25 cellular contexts compared by ENCODE assay signal in genomic region chr17:12114686-12115418, GRCh38.
"Had no signal": no experiment of that assay in that cellular context is flagged by ENCODE, and none has a peak within 500 bp of the region (broad histone marks: within the 10 kb centered on the region; RNA-seq: fewer than 3 reads in every experiment).

No MANE protein-coding gene starts in this region.

- H3K27ac ChIP-seq: gastrocnemius medialis, neutrophil, ovary, prostate gland, spleen, thoracic aorta, vagina had no signal

- H3K27ac Mint-ChIP-seq: activated B cell treated with CpG ODN at 0.5 μM for 24 hours; activated CD4-positive, alpha-beta T cell treated with anti-CD3 and anti-CD28 coated beads for 36 hours; activated naive CD4-positive, alpha-beta T cell treated with anti-CD3 and anti-CD28 coated beads, Interleukin-2, amount 10 ng/mL, durations not matched to agents 7 days and 5 days; activated T-cell treated with anti-CD3 and anti-CD28 coated beads, Interleukin-2, amount 50 U/mL, for 24 hours; activated T-helper 2 cell treated with anti-CD3 and anti-CD28 coated beads, Interferon-gamma antibody, Interleukin-2, Interleukin-4, amounts not matched to agents 10 μg/mL and 5 μg/mL and 100 μg/mL, durations not matched to agents 14 hours and 24 hours and 36 hours; natural killer cell treated with Interleukin-12 subunit alpha and Interleukin-12 subunit beta and Interleukin-15 and Interleukin-18, amount 100 ng/mL, for 72 hours; type B pancreatic cell had no signal

- H3K9me3 Mint-ChIP-seq: activated B cell treated with CpG ODN at 0.5 μM for 24 hours; activated naive CD4-positive, alpha-beta T cell treated with anti-CD3 and anti-CD28 coated beads, Interleukin-2, amount 10 ng/mL, durations not matched to agents 7 days and 5 days; activated T-cell treated with anti-CD3 and anti-CD28 coated beads, Interleukin-2, amount 50 U/mL, for 24 hours; activated T-helper 2 cell treated with anti-CD3 and anti-CD28 coated beads, Interferon-gamma antibody, Interleukin-2, Interleukin-4, amounts not matched to agents 10 μg/mL and 5 μg/mL and 100 μg/mL, durations not matched to agents 14 hours and 24 hours and 36 hours; natural killer cell treated with Interleukin-12 subunit alpha and Interleukin-12 subunit beta and Interleukin-15 and Interleukin-18, amount 100 ng/mL, for 72 hours; type B pancreatic cell had no signal

- DNase-seq: activated B cell treated with CpG ODN at 0.5 μM for 24 hours; activated CD4-positive, alpha-beta T cell treated with anti-CD3 and anti-CD28 coated beads for 36 hours; activated CD4-positive, alpha-beta T cell treated with anti-CD3 and anti-CD28 coated beads, Interleukin-2, amount 50 U/mL, for 4 hours; activated CD8-positive, alpha-beta memory T cell treated with anti-CD3 and anti-CD28 coated beads for 24 hours; activated CD8-positive, alpha-beta memory T cell treated with anti-CD3 and anti-CD28 coated beads, Interleukin-2, amount 50 U/mL, for 4 hours; activated naive CD4-positive, alpha-beta T cell treated with anti-CD3 and anti-CD28 coated beads, Interleukin-2, amount 10 ng/mL, durations not matched to agents 7 days and 5 days; activated T-cell treated with anti-CD3 and anti-CD28 coated beads, Interleukin-2, amount 50 U/mL, for 24 hours; caudate nucleus; dermis blood vessel endothelial cell; effector CD8-positive, alpha-beta T cell; gastrocnemius medialis; hippocampal formation; left ventricle myocardium superior; mammary epithelial cell; ovary; spleen; stimulated activated CD4-positive, alpha-beta T cell treated with anti-CD3 and anti-CD28 coated beads, Interleukin-4, amount 100 ng/mL, for 24 hours; stimulated activated naive CD4-positive, alpha-beta T cell treated with Interleukin-2 at 50 U/mL for 16 hours had no signal

- H3K27me3 Mint-ChIP-seq: activated B cell treated with CpG ODN at 0.5 μM for 24 hours; activated CD4-positive, alpha-beta T cell treated with anti-CD3 and anti-CD28 coated beads for 36 hours; activated naive CD4-positive, alpha-beta T cell treated with anti-CD3 and anti-CD28 coated beads, Interleukin-2, amount 10 ng/mL, durations not matched to agents 7 days and 5 days; activated T-cell treated with anti-CD3 and anti-CD28 coated beads, Interleukin-2, amount 50 U/mL, for 24 hours; natural killer cell treated with Interleukin-12 subunit alpha and Interleukin-12 subunit beta and Interleukin-15 and Interleukin-18, amount 100 ng/mL, for 72 hours; type B pancreatic cell had no signal

- H3K27me3 ChIP-seq: gastrocnemius medialis, neutrophil, ovary, spleen, vagina had no signal

- H3K4me3 Mint-ChIP-seq: activated B cell treated with CpG ODN at 0.5 μM for 24 hours; activated CD4-positive, alpha-beta T cell treated with anti-CD3 and anti-CD28 coated beads for 36 hours; activated naive CD4-positive, alpha-beta T cell treated with anti-CD3 and anti-CD28 coated beads, Interleukin-2, amount 10 ng/mL, durations not matched to agents 7 days and 5 days; activated T-cell treated with anti-CD3 and anti-CD28 coated beads, Interleukin-2, amount 50 U/mL, for 24 hours; natural killer cell treated with Interleukin-12 subunit alpha and Interleukin-12 subunit beta and Interleukin-15 and Interleukin-18, amount 100 ng/mL, for 72 hours; type B pancreatic cell had no signal

- H3K4me3 ChIP-seq: gastrocnemius medialis, ovary, prostate gland, spleen, thoracic aorta, vagina had no signal

- H3K4me1 Mint-ChIP-seq: activated B cell treated with CpG ODN at 0.5 μM for 24 hours; activated CD4-positive, alpha-beta T cell treated with anti-CD3 and anti-CD28 coated beads for 36 hours; activated naive CD4-positive, alpha-beta T cell treated with anti-CD3 and anti-CD28 coated beads, Interleukin-2, amount 10 ng/mL, durations not matched to agents 7 days and 5 days had no signal

- H3K9me3 ChIP-seq: gastrocnemius medialis, neutrophil, ovary, prostate gland, spleen, thoracic aorta, vagina had no signal

- H3K36me3 ChIP-seq: ovary, prostate gland had no signal

- H3K4me1 ChIP-seq: gastrocnemius medialis, prostate gland, spleen, vagina had no signal

- ATAC-seq: activated CD4-positive, alpha-beta T cell treated with anti-CD3 and anti-CD28 coated beads for 36 hours; gastrocnemius medialis; natural killer cell treated with Interleukin-12 subunit alpha and Interleukin-12 subunit beta and Interleukin-15 and Interleukin-18, amount 100 ng/mL, for 72 hours had no signal
